15 cellular contexts compared by ENCODE assay signal in genomic region chr6:149354009-149354408, GRCh38. TPM values are rescaled to one million over a fixed set of nuclear protein-coding genes. Genes with fewer than 3 reads are reported as not detected.
DNase-seq lines count a peak whose midpoint lies in the region; ATAC-seq and TF ChIP-seq lines count a peak whose summit lies in the region.
"Had no signal": no experiment of that assay in that cellular context is flagged by ENCODE, and none has a peak within 500 bp of the region (broad histone marks: within the 10 kb centered on the region; RNA-seq: fewer than 3 reads in every experiment).

No MANE protein-coding gene starts in this region.

- DNase-seq in DMS 273 treated with DMSO at 0.1 percent for 48 hours (lab: John Stamatoyannopoulos, UW) (peak; percentile 49), NCI-H1417 treated with DMSO at 0.1 percent for 48 hours (lab: John Stamatoyannopoulos, UW) (peak; percentile 69), NCI-H524 (lab: John Stamatoyannopoulos, UW) (peak; percentile 10 to 70), left colon (no peak), ascending aorta (ENCODE audit: low spot score in 2 of 2) (no peak), gastrocnemius medialis (no peak)
- no peak for DNase-seq in activated effector memory CD4-positive, alpha-beta T cell treated with anti-CD3 and anti-CD28 coated beads, Interleukin-2, amount 50 U/mL, for 16 hours
- DNase-seq: activated CD4-positive, alpha-beta T cell treated with anti-CD3 and anti-CD28 coated beads for 36 hours; activated CD8-positive, alpha-beta memory T cell treated with anti-CD3 and anti-CD28 coated beads, Interleukin-2, amount 10 ng/mL, durations not matched to agents 7 days and 5 days; H9; heart right ventricle; occipital lobe; stimulated activated CD4-positive, alpha-beta T cell treated with anti-CD3 and anti-CD28 coated beads, Interleukin-15, amount 100 ng/mL, for 24 hours; upper lobe of right lung had no signal

- no peak overlapping the region for H3K27ac ChIP-seq in ascending aorta
- H3K27ac ChIP-seq in gastrocnemius medialis, result no peak overlapping the region
- H3K27ac ChIP-seq: breast epithelium, heart right ventricle, upper lobe of right lung had no signal

- H3K36me3 ChIP-seq in ascending aorta, result no peaks in the 10 kb centered on the region
- H3K36me3 ChIP-seq in gastrocnemius medialis, result no peaks in the 10 kb centered on the region
- H3K36me3 ChIP-seq: breast epithelium, heart right ventricle, upper lobe of right lung had no signal

- no peak for TF ChIP-seq POLR2A in gastrocnemius medialis (IDR thresholded peaks at IDR 0.05)

- in situ Hi-C loops in gastrocnemius medialis (cut with MboI; ENCODE audit: low sequenced_read_pairs in 4 of 4), result no loop called here

- H3K4me1 ChIP-seq in ascending aorta (peaks cover 0 to 4% of the 10 kb centered on the region in 2 donors), gastrocnemius medialis (peaks cover 1 to 23% of the 10 kb centered on the region in 2 donors)
- H3K4me1 ChIP-seq: breast epithelium had no signal

- no peak overlapping the region for H3K4me3 ChIP-seq in ascending aorta
- H3K4me3 ChIP-seq in gastrocnemius medialis, result no peak overlapping the region
- H3K4me3 ChIP-seq: breast epithelium, heart right ventricle, upper lobe of right lung had no signal

- ATAC-seq in left colon (peak; percentile 63), gastrocnemius medialis (no peak)
- ATAC-seq: activated CD4-positive, alpha-beta T cell treated with anti-CD3 and anti-CD28 coated beads for 36 hours; activated CD8-positive, alpha-beta memory T cell treated with anti-CD3 and anti-CD28 coated beads, Interleukin-2, amount 10 ng/mL, durations not matched to agents 7 days and 5 days; heart right ventricle; upper lobe of right lung had no signal

- H3K27me3 ChIP-seq in ascending aorta (no peaks in the 10 kb centered on the region), gastrocnemius medialis (no peaks in the 10 kb centered on the region)
- H3K27me3 ChIP-seq: breast epithelium, heart right ventricle, upper lobe of right lung had no signal

- TF ChIP-seq CTCF in ascending aorta (IDR thresholded peaks at IDR 0.05), result no peak
- TF ChIP-seq CTCF in gastrocnemius medialis (IDR thresholded peaks at IDR 0.05 in 4 of 5, conservative IDR thresholded peaks at IDR 0.05 in 1 of 5), result no peak

- intact Hi-C loops in left colon (cut with DNase I, micrococcal nuclease), result no loop called here
- intact Hi-C loops in ascending aorta (cut with DNase I), result no loop called here
- intact Hi-C loops in gastrocnemius medialis (cut with DNase I; ENCODE audit: low total_unique reads), result no loop called here

- no peaks in the 10 kb centered on the region for H3K9me3 ChIP-seq in ascending aorta
- no peaks in the 10 kb centered on the region for H3K9me3 ChIP-seq in gastrocnemius medialis
- H3K9me3 ChIP-seq: breast epithelium, heart right ventricle, upper lobe of right lung had no signal

RNA-seq across cellular contexts. Expression of gene TAB2, which starts 36.5 kb away (rescaled TPM):
- 10 to 100 TPM; 57.7 to 69.5 TPM for total RNA-seq in left colon
- 55.2 TPM for total RNA-seq in ascending aorta
- total RNA-seq in gastrocnemius medialis, result 10 to 100 TPM; 63.7 to 73.5 (median 69.2) TPM

RNA-seq across cellular contexts. Expression of gene SUMO4, which starts 46.1 kb away (rescaled TPM):
- total RNA-seq in left colon (1 to 10 TPM; 2.1 to 2.7 TPM), ascending aorta (not detected), gastrocnemius medialis (1 to 10 TPM in 1 of 4 donors, under 1 TPM in 1, not detected in 2; 0.33 to 6.3 TPM)

Comparison
In these comparisons a context has a peak if more than half of its experiments do, and no peak if none do; other contexts are left out.
1. DNase-seq: peak in DMS 273 treated with DMSO at 0.1 percent for 48 hours (single experiment), NCI-H1417 treated with DMSO at 0.1 percent for 48 hours (single experiment) and NCI-H524 (2 of 2); none in left colon (0 of 2), ascending aorta (0 of 2), gastrocnemius medialis (0 of 2) and activated effector memory CD4-positive, alpha-beta T cell treated with anti-CD3 and anti-CD28 coated beads, Interleukin-2, amount 50 U/mL, for 16 hours (single experiment).